In genomic region chr6:134352786-134353480, GRCh38 we compare ENCODE assay signal across 1 cellular context.
TF ChIP-seq lines count a peak whose summit lies in the region.

No MANE protein-coding gene starts in this region.

TF ChIP-seq in IMR-90, 13 proteins besides CTCF, POLR2A, EP300 and RAD21:
- no peak for TF ChIP-seq CEBPB (IDR thresholded peaks at IDR 0.05; ENCODE audit: low read depth, low read length)
- TF ChIP-seq FOS (IDR thresholded peaks at IDR 0.05; ENCODE audit: low read depth, low read length), result peak; percentile 43; the same call in 1 of the 2 replicates
- TF ChIP-seq RFX5 (IDR thresholded peaks at IDR 0.05; ENCODE audit: low read depth, low read length), result no peak
